In genomic region chr9:129351642-129352151, GRCh38 we compare ENCODE assay signal across 7 cellular contexts.
DNase-seq lines count a peak whose midpoint lies in the region; ATAC-seq, FAIRE-seq and TF ChIP-seq lines count a peak whose summit lies in the region.

No MANE protein-coding gene starts in this region.

- no peak for DNase-seq in LNCaP clone FGC (ENCODE audit: low read depth)
- DNase-seq in activated naive CD8-positive, alpha-beta T cell treated with anti-CD3 and anti-CD28 coated beads, Interleukin-2, amount 50 U/mL, for 24 hours = no peak
- no peak for DNase-seq in stimulated activated naive B cell treated with anti-CD40 and anti-IgM and Interleukin-4, amounts not matched to agents 10 μg/mL and 1 μg/mL and 100 μg/mL, for 72 hours
- DNase-seq in D721Med (ENCODE audit: insufficient read length, low spot score) = no peak
- no peak for DNase-seq in activated effector memory CD4-positive, alpha-beta T cell treated with Interleukin-2 at 50 U/mL for 16 hours

- peaks cover 5% of the 10 kb centered on the region for H3K27me3 Mint-ChIP-seq in activated naive CD8-positive, alpha-beta T cell treated with anti-CD3 and anti-CD28 coated beads, Interleukin-2, amount 50 U/mL, for 24 hours
- peaks cover 35 to 66% of the 10 kb centered on the region in 2 donors for H3K27me3 Mint-ChIP-seq in stimulated activated naive B cell treated with anti-CD40 and anti-IgM and Interleukin-4, amounts not matched to agents 10 μg/mL and 1 μg/mL and 100 μg/mL, for 72 hours

- H3K27me3 ChIP-seq in iPS-18a (ENCODE audit: control insufficient read depth, insufficient read depth, low read length) = no peaks in the 10 kb centered on the region

- peak overlapping the region; percentile 71 for H3K9ac ChIP-seq in iPS-18a (ENCODE audit: low read length)

- ATAC-seq in activated naive CD8-positive, alpha-beta T cell treated with anti-CD3 and anti-CD28 coated beads, Interleukin-2, amount 50 U/mL, for 24 hours = no peak
- no peak for ATAC-seq in stimulated activated naive B cell treated with anti-CD40 and anti-IgM and Interleukin-4, amounts not matched to agents 10 μg/mL and 1 μg/mL and 100 μg/mL, for 72 hours (replicated peaks)
- ATAC-seq in activated CD4-positive, CD25-positive, alpha-beta regulatory T cell treated with anti-CD3 and anti-CD28 coated beads, Interleukin-2, amount 50 U/mL, for 24 hours = no peak

- H3K27ac Mint-ChIP-seq in activated naive CD8-positive, alpha-beta T cell treated with anti-CD3 and anti-CD28 coated beads, Interleukin-2, amount 50 U/mL, for 24 hours = no peak overlapping the region
- H3K27ac Mint-ChIP-seq in stimulated activated naive B cell treated with anti-CD40 and anti-IgM and Interleukin-4, amounts not matched to agents 10 μg/mL and 1 μg/mL and 100 μg/mL, for 72 hours = no peak overlapping the region

- peaks cover 6% of the 10 kb centered on the region for H3K4me1 Mint-ChIP-seq in activated naive CD8-positive, alpha-beta T cell treated with anti-CD3 and anti-CD28 coated beads, Interleukin-2, amount 50 U/mL, for 24 hours
- H3K4me1 Mint-ChIP-seq in stimulated activated naive B cell treated with anti-CD40 and anti-IgM and Interleukin-4, amounts not matched to agents 10 μg/mL and 1 μg/mL and 100 μg/mL, for 72 hours = peaks cover 3 to 7% of the 10 kb centered on the region in 2 donors

- H3K27ac ChIP-seq in iPS-18a (ENCODE audit: low read length) = peak overlapping the region; percentile 71

- H3K9me3 Mint-ChIP-seq in activated naive CD8-positive, alpha-beta T cell treated with anti-CD3 and anti-CD28 coated beads, Interleukin-2, amount 50 U/mL, for 24 hours = peaks cover 11% of the 10 kb centered on the region
- H3K9me3 Mint-ChIP-seq in stimulated activated naive B cell treated with anti-CD40 and anti-IgM and Interleukin-4, amounts not matched to agents 10 μg/mL and 1 μg/mL and 100 μg/mL, for 72 hours = peaks cover 4 to 5% of the 10 kb centered on the region in 2 donors

- H3K4me1 ChIP-seq in iPS-18a (ENCODE audit: control insufficient read depth, low read depth, low read length) = peaks cover 10% of the 10 kb centered on the region

- TF ChIP-seq CTCF in LNCaP clone FGC (IDR thresholded peaks at IDR 0.05; ENCODE audit: control insufficient read depth, extremely low read depth, insufficient read depth) = no peak
- TF ChIP-seq CTCF in D721Med (IDR thresholded peaks at IDR 0.05; ENCODE audit: insufficient read depth, missing control alignments) = no peak

- H3K4me3 Mint-ChIP-seq in activated naive CD8-positive, alpha-beta T cell treated with anti-CD3 and anti-CD28 coated beads, Interleukin-2, amount 50 U/mL, for 24 hours = peak overlapping the region; percentile 40
- H3K4me3 Mint-ChIP-seq in stimulated activated naive B cell treated with anti-CD40 and anti-IgM and Interleukin-4, amounts not matched to agents 10 μg/mL and 1 μg/mL and 100 μg/mL, for 72 hours = peak overlapping the region; percentile 49 to 50

- H3K36me3 Mint-ChIP-seq in activated naive CD8-positive, alpha-beta T cell treated with anti-CD3 and anti-CD28 coated beads, Interleukin-2, amount 50 U/mL, for 24 hours (ENCODE audit: low read depth) = no peaks in the 10 kb centered on the region
- H3K36me3 Mint-ChIP-seq in stimulated activated naive B cell treated with anti-CD40 and anti-IgM and Interleukin-4, amounts not matched to agents 10 μg/mL and 1 μg/mL and 100 μg/mL, for 72 hours = peaks cover 0 to 9% of the 10 kb centered on the region in 2 donors

- no peak for FAIRE-seq in D721Med (lab: Jason Lieb, UNC)

- H3K4me3 ChIP-seq in LNCaP clone FGC (ENCODE audit: low read depth, low read length) (peak overlapping the region; percentile 18), iPS-18a (ENCODE audit: low read length) (peak overlapping the region; percentile 70)

- H3K9me3 ChIP-seq in iPS-18a (ENCODE audit: control insufficient read depth, low read depth, low read length) = no peaks in the 10 kb centered on the region

- H3K36me3 ChIP-seq in iPS-18a (ENCODE audit: control insufficient read depth, low read depth, low read length) = no peaks in the 10 kb centered on the region
